12 cellular contexts compared by ENCODE assay signal in genomic region chr14:99838555-99839193, GRCh38. TPM values are rescaled to one million over a fixed set of nuclear protein-coding genes. Genes with fewer than 3 reads are reported as not detected.
DNase-seq lines count a peak whose midpoint lies in the region; ATAC-seq and TF ChIP-seq lines count a peak whose summit lies in the region.
"Had no signal": no experiment of that assay in that cellular context is flagged by ENCODE, and none has a peak within 500 bp of the region (broad histone marks: within the 10 kb centered on the region; RNA-seq: fewer than 3 reads in every experiment).

No MANE protein-coding gene starts in this region.

- H4K91ac ChIP-seq in neuronal stem cell (ENCODE audit: low read depth, low read length, poor library complexity) = no peak overlapping the region

- no peak overlapping the region for H2AFZ ChIP-seq in neuronal stem cell (ENCODE audit: low read length)

- no peaks in the 10 kb centered on the region for H3K79me1 ChIP-seq in neuronal stem cell (ENCODE audit: low read depth, low read length)

- peaks cover 6 to 19% of the 10 kb centered on the region in 2 donors for H3K4me1 ChIP-seq in neuronal stem cell (ENCODE audit: control insufficient read depth in 2 of 2, insufficient read depth in 1 of 2, low read depth in 1 of 2, low read length in 2 of 2)

- H2BK15ac ChIP-seq in neuronal stem cell (ENCODE audit: low read length) = no peak overlapping the region

- DNase-seq in GM03348 (ENCODE audit: low spot score) = peak; percentile 43
- peak; percentile 11 for DNase-seq in NCI-H2196 treated with DMSO at 0.1 percent for 48 hours (lab: John Stamatoyannopoulos, UW; ENCODE audit: unreplicated experiment)
- DNase-seq in epithelial cell of esophagus (ENCODE audit: low read depth) = peak; percentile 2
- DNase-seq in neuronal stem cell (ENCODE audit: low spot score) = peak; percentile 81
- no peak for DNase-seq in NCI-H187 (lab: John Stamatoyannopoulos, UW)
- DNase-seq in NCI-H446 treated with DMSO at 0.1 percent for 48 hours (lab: John Stamatoyannopoulos, UW) = no peak
- DNase-seq: activated T-cell treated with anti-CD3 and anti-CD28 coated beads for 4 hours; NCI-H526; stimulated activated CD4-positive, alpha-beta T cell treated with anti-CD3 and anti-CD28 coated beads, Interleukin-4, amount 100 ng/mL, for 1 hour had no signal

- H3K36me3 ChIP-seq in neuronal stem cell (replicated peaks in 1 of 2; ENCODE audit: control insufficient read depth in 2 of 2, insufficient read depth in 2 of 2, low read length in 2 of 2) = no peaks in the 10 kb centered on the region

- H3K14ac ChIP-seq in neuronal stem cell (ENCODE audit: low read length) = no peak overlapping the region

- no peak overlapping the region for H3K9ac ChIP-seq in neuronal stem cell (ENCODE audit: low read depth, low read length, poor library complexity)

- ATAC-seq in GM21447 (IDR thresholded peaks at IDR 0.05; ENCODE audit: unreplicated experiment) (no peak), HG02678 (IDR thresholded peaks at IDR 0.05; ENCODE audit: unreplicated experiment) (no peak)

- no peak overlapping the region for H4K8ac ChIP-seq in neuronal stem cell (ENCODE audit: low read depth, low read length)

- peak overlapping the region; percentile 73 for H3K27ac ChIP-seq in neuronal stem cell (replicated peaks; ENCODE audit: low read length)

- H3K9me3 ChIP-seq in neuronal stem cell (replicated peaks in 1 of 2; ENCODE audit: control insufficient read depth in 2 of 2, insufficient read depth in 1 of 2, low read depth in 1 of 2, low read length in 2 of 2) = no peaks in the 10 kb centered on the region

- H3K27me3 ChIP-seq in neuronal stem cell (ENCODE audit: control insufficient read depth in 3 of 3, insufficient read depth in 3 of 3, low read depth in 1 of 3, low read length in 3 of 3) = no peaks in the 10 kb centered on the region

- no peak overlapping the region for H3K23ac ChIP-seq in neuronal stem cell (ENCODE audit: low read depth, low read length, poor library complexity)

- no peak overlapping the region for H2BK12ac ChIP-seq in neuronal stem cell (ENCODE audit: low read length)

- no peak overlapping the region for H2BK5ac ChIP-seq in neuronal stem cell (ENCODE audit: low read length)

- H3K4me2 ChIP-seq in neuronal stem cell (ENCODE audit: insufficient read depth, low read length, poor library complexity, severe bottlenecking) = peak overlapping the region; percentile 35

- H2AK5ac ChIP-seq in neuronal stem cell (ENCODE audit: low read depth, low read length) = no peak overlapping the region

- H3K4me3 ChIP-seq in epithelial cell of esophagus (ENCODE audit: low read length) (no peak overlapping the region), neuronal stem cell (ENCODE audit: low read length in 2 of 2) (no peak overlapping the region)

- no peak overlapping the region for H2BK120ac ChIP-seq in neuronal stem cell (ENCODE audit: low read depth, low read length)

- no peak overlapping the region for H3K18ac ChIP-seq in neuronal stem cell (ENCODE audit: low read length)

- no peak overlapping the region for H3K4ac ChIP-seq in neuronal stem cell (ENCODE audit: low read length)

- TF ChIP-seq CTCF in epithelial cell of esophagus (IDR thresholded peaks at IDR 0.05; ENCODE audit: insufficient read depth, low read depth, low read length, missing control alignments) = no peak

- WGBS in neuronal stem cell (ENCODE audit: extremely low coverage in 2 of 2, insufficient read length in 2 of 2, insufficient replicate concordance in 1 of 2), 2 donors = no CpG with 5 or more reads among the region's 16 CpGs

RNA-seq across cellular contexts. Expression of gene EML1, which starts 45.5 kb away (rescaled TPM):
- 17.5 TPM for polyA plus RNA-seq in neuronal stem cell (2013, experiment 1 of 2)
- 17.5 TPM for polyA plus RNA-seq in neuronal stem cell (2013, experiment 2 of 2)
- polyA plus RNA-seq: IgD-negative memory B cell had no signal

Comparison
In these comparisons a context has a peak if more than half of its experiments do, and no peak if none do; other contexts are left out.
1. DNase-seq: peak in GM03348 (single experiment), NCI-H2196 treated with DMSO at 0.1 percent for 48 hours (single experiment), epithelial cell of esophagus (single experiment) and neuronal stem cell (single experiment); none in NCI-H187 (0 of 2) and NCI-H446 treated with DMSO at 0.1 percent for 48 hours (single experiment).